26 cellular contexts compared by ENCODE assay signal in genomic region chr13:110200276-110200675, GRCh38.
"Had no signal": no experiment of that assay in that cellular context is flagged by ENCODE, and none has a peak within 500 bp of the region (broad histone marks: within the 10 kb centered on the region; RNA-seq: fewer than 3 reads in every experiment).

No MANE protein-coding gene starts in this region.

- H3K4me3 Mint-ChIP-seq: activated CD4-positive, alpha-beta T cell treated with anti-CD3 and anti-CD28 coated beads, Interleukin-2, amount 10 ng/mL, durations not matched to agents 7 days and 5 days; activated CD8-positive, alpha-beta memory T cell treated with anti-CD3 and anti-CD28 coated beads, Interleukin-2, amount 10 ng/mL, durations not matched to agents 7 days and 5 days; activated CD8-positive, alpha-beta T cell treated with anti-CD3 and anti-CD28 coated beads for 36 hours; activated naive CD4-positive, alpha-beta T cell treated with anti-CD3 and anti-CD28 coated beads, Interleukin-2, amount 50 U/mL, for 24 hours; brain; effector memory CD8-positive, alpha-beta T cell; natural killer cell treated with Interleukin-12 subunit alpha and Interleukin-12 subunit beta and Interleukin-15 and Interleukin-18, amount 100 ng/mL, for 72 hours; stimulated activated memory B cell treated with anti-CD40 and anti-IgM and Interleukin-4, amounts not matched to agents 10 μg/mL and 1 μg/mL and 100 μg/mL, for 72 hours; type B pancreatic cell had no signal

- H3K36me3 Mint-ChIP-seq: activated CD8-positive, alpha-beta memory T cell treated with anti-CD3 and anti-CD28 coated beads, Interleukin-2, amount 10 ng/mL, durations not matched to agents 7 days and 5 days; activated naive CD4-positive, alpha-beta T cell treated with anti-CD3 and anti-CD28 coated beads, Interleukin-2, amount 50 U/mL, for 24 hours; natural killer cell treated with Interleukin-12 subunit alpha and Interleukin-12 subunit beta and Interleukin-15 and Interleukin-18, amount 100 ng/mL, for 72 hours; stimulated activated memory B cell treated with anti-CD40 and anti-IgM and Interleukin-4, amounts not matched to agents 10 μg/mL and 1 μg/mL and 100 μg/mL, for 72 hours had no signal

- H3K27me3 ChIP-seq: dorsolateral prefrontal cortex, esophagus muscularis mucosa, gastrocnemius medialis, left lung had no signal

- H3K9me3 Mint-ChIP-seq: activated CD4-positive, alpha-beta T cell treated with anti-CD3 and anti-CD28 coated beads, Interleukin-2, amount 10 ng/mL, durations not matched to agents 7 days and 5 days; activated CD8-positive, alpha-beta T cell treated with anti-CD3 and anti-CD28 coated beads for 36 hours; activated naive CD4-positive, alpha-beta T cell treated with anti-CD3 and anti-CD28 coated beads, Interleukin-2, amount 50 U/mL, for 24 hours; brain; effector memory CD8-positive, alpha-beta T cell; natural killer cell treated with Interleukin-12 subunit alpha and Interleukin-12 subunit beta and Interleukin-15 and Interleukin-18, amount 100 ng/mL, for 72 hours; stimulated activated memory B cell treated with anti-CD40 and anti-IgM and Interleukin-4, amounts not matched to agents 10 μg/mL and 1 μg/mL and 100 μg/mL, for 72 hours; type B pancreatic cell had no signal

- H3K4me3 ChIP-seq: dorsolateral prefrontal cortex, esophagus muscularis mucosa, gastrocnemius medialis, left lung, thoracic aorta had no signal

- FAIRE-seq: small intestine had no signal

- DNase-seq: activated CD4-positive, alpha-beta T cell treated with anti-CD3 and anti-CD28 coated beads, Interleukin-2, amount 10 ng/mL, durations not matched to agents 7 days and 5 days; activated CD4-positive, CD25-positive, alpha-beta regulatory T cell treated with anti-CD3 and anti-CD28 coated beads, Interleukin-2, amount 50 U/mL, for 72 hours; activated CD8-positive, alpha-beta memory T cell treated with anti-CD3 and anti-CD28 coated beads, Interleukin-2, amount 10 ng/mL, durations not matched to agents 7 days and 5 days; activated CD8-positive, alpha-beta T cell treated with anti-CD3 and anti-CD28 coated beads for 36 hours; activated gamma-delta T cell treated with Interleukin-2 at 50 U/mL for 16 hours; activated T-cell treated with anti-CD3 and anti-CD28 coated beads, Interleukin-2, amount 50 U/mL, for 1 hour; anterior cingulate cortex; dorsolateral prefrontal cortex; effector memory CD8-positive, alpha-beta T cell; gastrocnemius medialis; hippocampal formation; kidney glomerular epithelial cell; left lung; midbrain; nucleus accumbens; small intestine; stimulated activated CD4-positive, alpha-beta T cell treated with anti-CD3 and anti-CD28 coated beads, Interleukin-15, amount 100 ng/mL, for 24 hours had no signal

- H3K27ac Mint-ChIP-seq: activated CD4-positive, alpha-beta T cell treated with anti-CD3 and anti-CD28 coated beads, Interleukin-2, amount 10 ng/mL, durations not matched to agents 7 days and 5 days; activated CD8-positive, alpha-beta memory T cell treated with anti-CD3 and anti-CD28 coated beads, Interleukin-2, amount 10 ng/mL, durations not matched to agents 7 days and 5 days; activated CD8-positive, alpha-beta T cell treated with anti-CD3 and anti-CD28 coated beads for 36 hours; activated naive CD4-positive, alpha-beta T cell treated with anti-CD3 and anti-CD28 coated beads, Interleukin-2, amount 50 U/mL, for 24 hours; effector memory CD8-positive, alpha-beta T cell; natural killer cell treated with Interleukin-12 subunit alpha and Interleukin-12 subunit beta and Interleukin-15 and Interleukin-18, amount 100 ng/mL, for 72 hours; stimulated activated memory B cell treated with anti-CD40 and anti-IgM and Interleukin-4, amounts not matched to agents 10 μg/mL and 1 μg/mL and 100 μg/mL, for 72 hours; type B pancreatic cell had no signal

- H3K4me1 Mint-ChIP-seq: activated CD4-positive, alpha-beta T cell treated with anti-CD3 and anti-CD28 coated beads, Interleukin-2, amount 10 ng/mL, durations not matched to agents 7 days and 5 days; activated CD8-positive, alpha-beta memory T cell treated with anti-CD3 and anti-CD28 coated beads, Interleukin-2, amount 10 ng/mL, durations not matched to agents 7 days and 5 days; activated naive CD4-positive, alpha-beta T cell treated with anti-CD3 and anti-CD28 coated beads, Interleukin-2, amount 50 U/mL, for 24 hours; stimulated activated memory B cell treated with anti-CD40 and anti-IgM and Interleukin-4, amounts not matched to agents 10 μg/mL and 1 μg/mL and 100 μg/mL, for 72 hours had no signal

- H3K27ac ChIP-seq: dorsolateral prefrontal cortex, gastrocnemius medialis, left lung, thoracic aorta, VCaP had no signal

- ATAC-seq: activated CD8-positive, alpha-beta memory T cell treated with anti-CD3 and anti-CD28 coated beads, Interleukin-2, amount 10 ng/mL, durations not matched to agents 7 days and 5 days; activated CD8-positive, alpha-beta T cell treated with anti-CD3 and anti-CD28 coated beads for 36 hours; effector memory CD8-positive, alpha-beta T cell; gastrocnemius medialis; left lung; natural killer cell treated with Interleukin-12 subunit alpha and Interleukin-12 subunit beta and Interleukin-15 and Interleukin-18, amount 100 ng/mL, for 72 hours; sciatic nerve; stimulated activated memory B cell treated with anti-CD40 and anti-IgM and Interleukin-4, amounts not matched to agents 10 μg/mL and 1 μg/mL and 100 μg/mL, for 72 hours had no signal

- H3K27me3 Mint-ChIP-seq: activated CD4-positive, alpha-beta T cell treated with anti-CD3 and anti-CD28 coated beads, Interleukin-2, amount 10 ng/mL, durations not matched to agents 7 days and 5 days; activated CD8-positive, alpha-beta memory T cell treated with anti-CD3 and anti-CD28 coated beads, Interleukin-2, amount 10 ng/mL, durations not matched to agents 7 days and 5 days; type B pancreatic cell had no signal

- H3K4me1 ChIP-seq: gastrocnemius medialis, left lung had no signal

- H3K9me3 ChIP-seq: esophagus muscularis mucosa, gastrocnemius medialis, left lung, thoracic aorta had no signal
